8 cellular contexts compared by ENCODE assay signal in genomic region chr12:122265931-122266771, GRCh38. TPM values are rescaled to one million over a fixed set of nuclear protein-coding genes. Genes with fewer than 3 reads are reported as not detected.
DNase-seq lines count a peak whose midpoint lies in the region; ATAC-seq and FAIRE-seq lines count a peak whose summit lies in the region.

VPS33A (minus strand) TSS chr12:122266494; CDS start chr12:122266408, 86 bp downstream.

- FAIRE-seq in HTR-8/SVneo (lab: Jason Lieb, UNC): peak; percentile 94

- H3K27me3 Mint-ChIP-seq in effector memory CD8-positive, alpha-beta T cell: no peaks in the 10 kb centered on the region

- peak; percentile 92 for ATAC-seq in GM21367 (IDR thresholded peaks at IDR 0.05; ENCODE audit: unreplicated experiment)
- peak; percentile 81 for ATAC-seq in effector memory CD8-positive, alpha-beta T cell (replicated peaks)

- peak; percentile 94 for DNase-seq in COLO829 (ENCODE audit: low spot score)
- DNase-seq in HTR-8/SVneo (ENCODE audit: insufficient read length, low spot score): peak; percentile 99
- DNase-seq in NOMO-1 treated with DMSO at 0.1 percent for 48 hours (lab: John Stamatoyannopoulos, UW; ENCODE audit: unreplicated experiment): peak; percentile 88
- DNase-seq in activated CD8-positive, alpha-beta memory T cell treated with anti-CD3 and anti-CD28 coated beads for 4 hours (ENCODE audit: low read depth in 2 of 2): peak; percentile 87
- peak; percentile 87 to 90 (median 89) for DNase-seq in effector memory CD8-positive, alpha-beta T cell
- peak; percentile 99 for DNase-seq in lung microvascular endothelial cell (ENCODE audit: low read depth in 2 of 2)
- DNase-seq in stimulated activated CD4-positive, alpha-beta T cell treated with anti-CD3 and anti-CD28 coated beads, TNF-alpha, amount 100 ng/mL, for 4 hours (ENCODE audit: low read depth in 3 of 3): peak; percentile 82 to 88 (median 85)

- H3K4me1 Mint-ChIP-seq in effector memory CD8-positive, alpha-beta T cell (ENCODE audit: low read depth in 2 of 2): peaks cover 15 to 19% of the 10 kb centered on the region in 2 donors

- H3K4me3 Mint-ChIP-seq in effector memory CD8-positive, alpha-beta T cell: peak within 1 kb of the TSS; percentile 92 to 98

- H3K9me3 Mint-ChIP-seq in effector memory CD8-positive, alpha-beta T cell: no peaks in the 10 kb centered on the region

- peak within 1 kb of the TSS; percentile 99 to 100 for H3K27ac Mint-ChIP-seq in effector memory CD8-positive, alpha-beta T cell

- peaks cover 58% of the 10 kb centered on the region for H3K36me3 Mint-ChIP-seq in effector memory CD8-positive, alpha-beta T cell (ENCODE audit: insufficient read depth)

RNA-seq across cellular contexts. Expression of gene VPS33A, which starts in this region (rescaled TPM):
- total RNA-seq in lung microvascular endothelial cell: 13.3 and 14.1 TPM in 2 replicates

Comparison
In these comparisons a context has a peak if more than half of its experiments do, and no peak if none do; other contexts are left out.
1. Peak in every context shown above with its lines: DNase-seq and ATAC-seq.